In genomic region chr2:171272039-171272438, GRCh38 we compare ENCODE assay signal across 9 cellular contexts.
DNase-seq lines count a peak whose midpoint lies in the region; ATAC-seq, FAIRE-seq and TF ChIP-seq lines count a peak whose summit lies in the region.
"Had no signal": no experiment of that assay in that cellular context is flagged by ENCODE, and none has a peak within 500 bp of the region (broad histone marks: within the 10 kb centered on the region; RNA-seq: fewer than 3 reads in every experiment).

No MANE protein-coding gene starts in this region.

- no peak overlapping the region for H3K4me3 Mint-ChIP-seq in T-cell
- H3K4me3 Mint-ChIP-seq in naive thymus-derived CD8-positive, alpha-beta T cell, result no peak overlapping the region
- H3K4me3 Mint-ChIP-seq: CD4-positive, CD25-positive, alpha-beta regulatory T cell had no signal

- H3K4me3 ChIP-seq in A549, result no peak overlapping the region
- no peak overlapping the region for H3K4me3 ChIP-seq in H7 (ENCODE audit: insufficient read depth, low read depth, low read length)

- peak in 1 of 2 experiments; percentile 54; a peak in 1 of 5 replicates for TF ChIP-seq EP300 in A549 (IDR thresholded peaks at IDR 0.05)

- H3K4me1 Mint-ChIP-seq in T-cell, result no peaks in the 10 kb centered on the region
- H3K4me1 Mint-ChIP-seq in naive thymus-derived CD8-positive, alpha-beta T cell, result peaks cover 0 to 2% (median 0%) of the 10 kb centered on the region in 4 donors

- no peak for TF ChIP-seq POLR2A in A549 (IDR thresholded peaks at IDR 0.05; ENCODE audit: low read length)

- H3K9me3 ChIP-seq in A549, result no peaks in the 10 kb centered on the region

- no peaks in the 10 kb centered on the region for H3K27me3 Mint-ChIP-seq in T-cell
- no peaks in the 10 kb centered on the region for H3K27me3 Mint-ChIP-seq in naive thymus-derived CD8-positive, alpha-beta T cell
- H3K27me3 Mint-ChIP-seq: CD4-positive, CD25-positive, alpha-beta regulatory T cell had no signal

- TF ChIP-seq CTCF in A549 (IDR thresholded peaks at IDR 0.05), result no peak

- no peak for FAIRE-seq in A549 (lab: Jason Lieb, UNC)

- peak overlapping the region; percentile 51 for H3K4me2 ChIP-seq in A549

- CTCF ChIA-PET in A549 (lab: Yijun Ruan, JAX) (interaction anchor here (0.6 to 1.5 kb wide), 2 partner anchors 45 to 144 kb away, joined by 3 to 5 read pairs; no protein-coding TSS in a partner anchor), T-cell (lab: Charles Lee) (no interaction called here)

- H3K9me3 Mint-ChIP-seq in T-cell, result no peaks in the 10 kb centered on the region
- H3K9me3 Mint-ChIP-seq in naive thymus-derived CD8-positive, alpha-beta T cell, result peaks cover 0 to 2% (median 0%) of the 10 kb centered on the region in 9 donors
- H3K9me3 Mint-ChIP-seq: CD4-positive, CD25-positive, alpha-beta regulatory T cell had no signal

- no peak overlapping the region for H3K27ac Mint-ChIP-seq in T-cell
- peak overlapping the region in 1 of 10 donors; percentile 13 for H3K27ac Mint-ChIP-seq in naive thymus-derived CD8-positive, alpha-beta T cell
- H3K27ac Mint-ChIP-seq: CD4-positive, CD25-positive, alpha-beta regulatory T cell had no signal

- peaks cover 24% of the 10 kb centered on the region for H3K4me1 ChIP-seq in A549

- no peaks in the 10 kb centered on the region for H3K36me3 ChIP-seq in H7 (replicated peaks; ENCODE audit: control insufficient read depth, insufficient read depth, low read length)

- peak; percentile 99 to 100 for ATAC-seq in A549
- ATAC-seq in T-cell (replicated peaks in 1 of 4), result no peak
- no peak for ATAC-seq in naive thymus-derived CD8-positive, alpha-beta T cell

- H3K27me3 ChIP-seq in H7 (ENCODE audit: control insufficient read depth, insufficient read depth, low read length), result no peaks in the 10 kb centered on the region

- no peaks in the 10 kb centered on the region for H3K36me3 Mint-ChIP-seq in T-cell
- no peaks in the 10 kb centered on the region for H3K36me3 Mint-ChIP-seq in naive thymus-derived CD8-positive, alpha-beta T cell
- H3K36me3 Mint-ChIP-seq: CD4-positive, CD25-positive, alpha-beta regulatory T cell had no signal

- DNase-seq in A549 (ENCODE audit: low read depth in 1 of 2, low spot score in 1 of 2) (peak; percentile 63 to 84), HuH-7.5 (ENCODE audit: low spot score) (peak; percentile 39), brain pericyte (ENCODE audit: low read depth, low spot score) (peak; percentile 45), kidney tubule cell (ENCODE audit: low spot score) (peak; percentile 98), T-cell (no peak), NCI-H748 treated with DMSO at 0.1 percent for 48 hours (lab: John Stamatoyannopoulos, UW) (no peak), H7 (no peak)
- DNase-seq in naive thymus-derived CD8-positive, alpha-beta T cell, result no peak
- DNase-seq: CD4-positive, CD25-positive, alpha-beta regulatory T cell had no signal

- peak overlapping the region in 1 of 2 experiments; percentile 61; a peak in 4 of 6 replicates for H3K27ac ChIP-seq in A549

- POLR2A ChIA-PET in A549 (lab: Yijun Ruan, JAX), result no interaction called here
- POLR2A ChIA-PET in T-cell (lab: Charles Lee), result no interaction called here
- POLR2A ChIA-PET in naive thymus-derived CD8-positive, alpha-beta T cell (lab: Charles Lee), result no interaction called here

- TF ChIP-seq RAD21 in A549 (conservative IDR thresholded peaks at IDR 0.05 in 1 of 2, IDR thresholded peaks at IDR 0.05 in 1 of 2), result 0 out of 5 replicates have a peak, but pooled peaks have one; percentile 11 to 16

TF ChIP-seq in A549, 52 proteins besides CTCF, POLR2A, EP300 and RAD21:
- TF ChIP-seq HOXB5 (CRISPR knock-in tag; IDR thresholded peaks at IDR 0.05) (no peak), E2F6 (IDR thresholded peaks at IDR 0.05; ENCODE audit: borderline replicate concordance, low read depth) (no peak), FOSL2 (IDR thresholded peaks at IDR 0.05) (peak; percentile 83), FOSL2 (CRISPR knock-in tag; IDR thresholded peaks at IDR 0.05) (peak; percentile 90), ZSCAN20 (CRISPR knock-in tag; IDR thresholded peaks at IDR 0.05) (no peak), NFE2L2 (conservative IDR thresholded peaks at IDR 0.05; ENCODE audit: low read length) (no peak), GATA3 (IDR thresholded peaks at IDR 0.05; ENCODE audit: borderline replicate concordance) (peak; percentile 63; the same call in 1 of the 2 replicates), HOXA7 (CRISPR knock-in tag; IDR thresholded peaks at IDR 0.05) (no peak), SMC3 (IDR thresholded peaks at IDR 0.05) (peak; percentile 10; the same call in 1 of the 3 replicates), HDAC2 (IDR thresholded peaks at IDR 0.05) (no peak), BCL3 (IDR thresholded peaks at IDR 0.05) (0 out of 3 replicates have a peak, but pooled peaks have one; percentile 21), FOXS1 (CRISPR knock-in tag; IDR thresholded peaks at IDR 0.05) (no peak), REST (IDR thresholded peaks at IDR 0.05) (no peak), CEBPB (IDR thresholded peaks at IDR 0.05) (peak; percentile 88 to 96), MAX (IDR thresholded peaks at IDR 0.05) (peak; percentile 64), TP53 (CRISPR knock-in tag; IDR thresholded peaks at IDR 0.05) (no peak), JUN (IDR thresholded peaks at IDR 0.05) (peak in 1 of 2 experiments; percentile 61; a peak in 2 of 5 replicates), ZNF302 (CRISPR knock-in tag; IDR thresholded peaks at IDR 0.05) (no peak), MAFK (IDR thresholded peaks at IDR 0.05; ENCODE audit: partially characterized antibody) (no peak), JUNB (IDR thresholded peaks at IDR 0.05) (peak; percentile 80), POLR2AphosphoS2 (conservative IDR thresholded peaks at IDR 0.05; ENCODE audit: low read length) (no peak), RNF2 (IDR thresholded peaks at IDR 0.05; ENCODE audit: borderline replicate concordance, low read depth) (no peak), HES2 (IDR thresholded peaks at IDR 0.05) (peak; percentile 45; the same call in 1 of the 2 replicates), RFX5 (IDR thresholded peaks at IDR 0.05) (no peak), EHF (CRISPR knock-in tag; IDR thresholded peaks at IDR 0.05) (no peak), ESRRA (IDR thresholded peaks at IDR 0.05; ENCODE audit: borderline replicate concordance, low read length) (no peak), KDM5A (IDR thresholded peaks at IDR 0.05) (no peak)

Comparison
In these comparisons a context has a peak if more than half of its experiments do, and no peak if none do; other contexts are left out.
1. ATAC-seq: peak in A549 (2 of 2); none in T-cell (0 of 4) and naive thymus-derived CD8-positive, alpha-beta T cell (0 of 2).
2. DNase-seq: peak in A549 (2 of 2), HuH-7.5 (single experiment), brain pericyte (single experiment) and kidney tubule cell (single experiment); none in T-cell (0 of 34), NCI-H748 treated with DMSO at 0.1 percent for 48 hours (single experiment), naive thymus-derived CD8-positive, alpha-beta T cell (0 of 10) and H7 (single experiment).